In genomic region chr17:74296548-74296936, GRCh38 we compare ENCODE assay signal across 9 cellular contexts. TPM values are rescaled to one million over a fixed set of nuclear protein-coding genes. Genes with fewer than 3 reads are reported as not detected.
A peak's percentile ranks its signal among the peaks of the same experiment; 100 is the strongest.
DNase-seq lines count a peak whose midpoint lies in the region; ATAC-seq, FAIRE-seq and TF ChIP-seq lines count a peak whose summit lies in the region.
"Had no signal": no experiment of that assay in that cellular context is flagged by ENCODE, and none has a peak within 500 bp of the region (broad histone marks: within the 10 kb centered on the region; RNA-seq: fewer than 3 reads in every experiment).

No MANE protein-coding gene starts in this region.

- no peak overlapping the region for H3K4me3 Mint-ChIP-seq in activated naive CD4-positive, alpha-beta T cell treated with anti-CD3 and anti-CD28 coated beads, Interleukin-2, amount 10 ng/mL, durations not matched to agents 7 days and 5 days

- H3K9me3 ChIP-seq in pancreas, result no peaks in the 10 kb centered on the region

- H3K4me1 ChIP-seq in pancreas, result no peaks in the 10 kb centered on the region

- TF ChIP-seq CTCF in foreskin fibroblast (IDR thresholded peaks at IDR 0.05; ENCODE audit: low read depth, low read length), result peak; percentile 49
- peak; percentile 8 to 35 (median 22) for TF ChIP-seq CTCF in pancreas (IDR thresholded peaks at IDR 0.05)

- FAIRE-seq in pancreas (lab: Jason Lieb, UNC), result no peak

- no peaks in the 10 kb centered on the region for H3K36me3 ChIP-seq in pancreas

- ATAC-seq in pancreas (peak; percentile 81 to 94 (median 90)), GM18502 (IDR thresholded peaks at IDR 0.05; ENCODE audit: poor library complexity, unreplicated experiment) (no peak)

- no peak overlapping the region for H3K27ac Mint-ChIP-seq in activated naive CD4-positive, alpha-beta T cell treated with anti-CD3 and anti-CD28 coated beads, Interleukin-2, amount 10 ng/mL, durations not matched to agents 7 days and 5 days

- CTCF ChIA-PET in activated naive CD4-positive, alpha-beta T cell treated with anti-CD3 and anti-CD28 coated beads, Interleukin-2, amount 10 ng/mL, durations not matched to agents 7 days and 5 days (lab: Charles Lee), result interaction anchor here (1.3 to 7.2 kb wide), 10 partner anchors 8 to 91 kb away, joined by 3 to 72 read pairs (median 8); partner anchors contain the start of gene TTYH2

- H3K27me3 Mint-ChIP-seq in activated naive CD4-positive, alpha-beta T cell treated with anti-CD3 and anti-CD28 coated beads, Interleukin-2, amount 10 ng/mL, durations not matched to agents 7 days and 5 days, result peaks cover 42% of the 10 kb centered on the region

- no peaks in the 10 kb centered on the region for H3K9me3 Mint-ChIP-seq in activated naive CD4-positive, alpha-beta T cell treated with anti-CD3 and anti-CD28 coated beads, Interleukin-2, amount 10 ng/mL, durations not matched to agents 7 days and 5 days

- H3K27ac ChIP-seq in pancreas, result no peak overlapping the region

- DNase-seq in activated naive CD4-positive, alpha-beta T cell treated with anti-CD3 and anti-CD28 coated beads, Interleukin-2, amount 10 ng/mL, durations not matched to agents 7 days and 5 days, result peak; percentile 71
- DNase-seq in activated naive CD4-positive, alpha-beta T cell (lab: John Stamatoyannopoulos, UW), result no peak
- peak; percentile 52 for DNase-seq in NAMALWA (ENCODE audit: low spot score)
- DNase-seq in activated CD4-positive, alpha-beta T cell treated with anti-CD3 and anti-CD28 coated beads for 48 hours, result peak; percentile 52
- peak; percentile 16 to 47 for DNase-seq in foreskin fibroblast
- peak in 5 of 6 donors; percentile 39 to 52 (median 48) for DNase-seq in pancreas
- DNase-seq in GF-D8 (lab: John Stamatoyannopoulos, UW), result no peak

- intact Hi-C loops in pancreas (cut with DNase I), result loop anchor here in 1 of 3 donors (10.0 kb wide), 1 partner anchor 82 kb away; the partner anchor contains the start of gene TTYH2

- peaks cover 23% of the 10 kb centered on the region for H3K4me1 Mint-ChIP-seq in activated naive CD4-positive, alpha-beta T cell treated with anti-CD3 and anti-CD28 coated beads, Interleukin-2, amount 10 ng/mL, durations not matched to agents 7 days and 5 days

- H3K4me3 ChIP-seq in foreskin fibroblast (ENCODE audit: low read depth in 1 of 2, low read length in 2 of 2) (no peak overlapping the region), pancreas (no peak overlapping the region)

- 1 to 2% methylated on average over 5 of the region's 5 CpGs for WGBS in pancreas, 2 donors

- H3K27me3 ChIP-seq in pancreas, result no peaks in the 10 kb centered on the region

- H3K36me3 Mint-ChIP-seq in activated naive CD4-positive, alpha-beta T cell treated with anti-CD3 and anti-CD28 coated beads, Interleukin-2, amount 10 ng/mL, durations not matched to agents 7 days and 5 days, result no peaks in the 10 kb centered on the region

RNA-seq across cellular contexts. Expression of gene DNAI2, which starts 22.5 kb away (rescaled TPM):
- total RNA-seq in pancreas, result not detected
- polyA plus RNA-seq in pancreas, result under 1 TPM; 0.11 to 0.77 TPM
- polyA plus RNA-seq: adipose tissue had no signal

RNA-seq across cellular contexts. Expression of gene KIF19, which starts 29.5 kb away (rescaled TPM):
- 1 to 10 TPM in 1 of 6 donors, under 1 TPM in 5; 0.22 to 1.0 (median 0.49) TPM for total RNA-seq in pancreas
- 10 to 100 TPM in 1 of 2 donors, 1 to 10 TPM in 1; 5.7 to 13.5 TPM for polyA plus RNA-seq in pancreas

Comparison
In these comparisons a context has a peak if more than half of its experiments do, and no peak if none do; other contexts are left out.
1. DNase-seq: peak in activated naive CD4-positive, alpha-beta T cell treated with anti-CD3 and anti-CD28 coated beads, Interleukin-2, amount 10 ng/mL, durations not matched to agents 7 days and 5 days (single experiment), NAMALWA (single experiment), activated CD4-positive, alpha-beta T cell treated with anti-CD3 and anti-CD28 coated beads for 48 hours (single experiment), foreskin fibroblast (2 of 2) and pancreas (5 of 6); none in activated naive CD4-positive, alpha-beta T cell (0 of 4) and GF-D8 (single experiment).